In the genomic region with DNA sequence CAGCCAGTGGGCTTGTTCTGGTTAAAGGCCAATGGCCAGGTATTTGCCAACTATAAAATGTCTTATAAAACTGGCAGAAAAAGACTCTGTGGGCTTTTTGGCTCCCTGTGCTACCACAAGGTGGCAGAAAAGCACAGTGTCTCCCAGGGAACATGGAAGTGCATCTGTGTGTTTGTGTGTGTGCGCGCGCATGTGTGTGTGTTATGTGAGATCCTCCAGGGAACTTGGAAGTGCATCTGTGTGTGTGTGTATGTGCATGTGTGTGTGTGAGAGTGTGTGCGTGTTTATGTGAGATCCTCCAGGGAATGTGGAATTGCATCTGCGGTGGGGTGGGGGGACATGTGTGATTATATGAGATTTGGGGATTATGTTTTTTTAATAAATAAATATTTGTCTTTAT, we compare ENCODE assay signal across 8 cellular contexts. TPM values are rescaled to one million over a fixed set of nuclear protein-coding genes. Genes with fewer than 3 reads are reported as not detected.
DNase-seq lines count a peak whose midpoint lies in the region; ATAC-seq and TF ChIP-seq lines count a peak whose summit lies in the region.

No MANE protein-coding gene starts in this region.

- H3K36me3 ChIP-seq in KMS-11 (ENCODE audit: insufficient read depth) (no peaks in the 10 kb centered on the region), SK-N-MC (ENCODE audit: insufficient read depth, low read length) (no peaks in the 10 kb centered on the region), lower lobe of right lung (no peaks in the 10 kb centered on the region), stomach (no peaks in the 10 kb centered on the region), sigmoid colon (no peaks in the 10 kb centered on the region)

- 58 to 78% (median 63%) methylated on average over 5 of the region's 5 CpGs for WGBS in stomach, 5 donors
- WGBS in sigmoid colon, 2 donors, result 68 to 82% methylated on average over 5 of the region's 5 CpGs

- H2AFZ ChIP-seq in KMS-11 (ENCODE audit: low read depth), result no peak overlapping the region

- no peak overlapping the region for H3K4me2 ChIP-seq in KMS-11

- TF ChIP-seq EP300 in stomach (IDR thresholded peaks at IDR 0.05), result no peak
- no peak for TF ChIP-seq EP300 in sigmoid colon (IDR thresholded peaks at IDR 0.05)

- intact Hi-C loops in lower lobe of right lung (cut with DNase I), result no loop called here
- intact Hi-C loops in stomach (cut with DNase I; ENCODE audit: low total_unique reads), result no loop called here
- intact Hi-C loops in sigmoid colon (cut with DNase I), result no loop called here

- H3K4me3 ChIP-seq in KMS-11 (IDR thresholded peaks at IDR 0.05; ENCODE audit: insufficient read depth, low read depth, low read length) (no peak overlapping the region), SK-N-MC (no peak overlapping the region), cardiac fibroblast (replicated peaks in 1 of 2; ENCODE audit: low read depth in 2 of 2, low read length in 2 of 2) (no peak overlapping the region), lower lobe of right lung (no peak overlapping the region), stomach (no peak overlapping the region), sigmoid colon (no peak overlapping the region)

- TF ChIP-seq CTCF in KMS-11 (conservative IDR thresholded peaks at IDR 0.05; ENCODE audit: low read depth, low read length) (peak; percentile 77), cardiac fibroblast (IDR thresholded peaks at IDR 0.05; ENCODE audit: low read depth, low read length) (peak; percentile 65), lower lobe of right lung (IDR thresholded peaks at IDR 0.05) (peak; percentile 24), stomach (IDR thresholded peaks at IDR 0.05) (peak in 4 of 7 experiments; percentile 4 to 33 (median 32)), sigmoid colon (IDR thresholded peaks at IDR 0.05) (no peak)

- H3K79me2 ChIP-seq in KMS-11 (ENCODE audit: insufficient read depth, low read depth), result no peaks in the 10 kb centered on the region

- H3K9me3 ChIP-seq in SK-N-MC (ENCODE audit: low read depth, low read length) (no peaks in the 10 kb centered on the region), lower lobe of right lung (no peaks in the 10 kb centered on the region), stomach (peaks cover 0 to 7% (median 0%) of the 10 kb centered on the region in 4 donors), sigmoid colon (no peaks in the 10 kb centered on the region)

- H3K4me1 ChIP-seq in KMS-11 (ENCODE audit: low read depth, poor library complexity, severe bottlenecking) (no peaks in the 10 kb centered on the region), lower lobe of right lung (no peaks in the 10 kb centered on the region), stomach (no peaks in the 10 kb centered on the region), sigmoid colon (no peaks in the 10 kb centered on the region)

- no peak overlapping the region for H3K9ac ChIP-seq in KMS-11
- no peak overlapping the region for H3K9ac ChIP-seq in SK-N-MC (ENCODE audit: insufficient read length)

- peak; percentile 79 for DNase-seq in ELF-1 (ENCODE audit: low read depth, low spot score)
- peak; percentile 12 for DNase-seq in SK-N-MC (ENCODE audit: low read depth, low spot score)
- peak; percentile 77 to 84 for DNase-seq in cardiac fibroblast (ENCODE audit: low read depth in 2 of 2)
- no peak for DNase-seq in lower lobe of right lung
- DNase-seq in stomach, result peak; percentile 45
- no peak for DNase-seq in NCI-H1105 (lab: John Stamatoyannopoulos, UW)
- DNase-seq in sigmoid colon, result no peak

- H3K27ac ChIP-seq in KMS-11 (no peak overlapping the region), SK-N-MC (no peak overlapping the region), lower lobe of right lung (no peak overlapping the region), stomach (no peak overlapping the region), sigmoid colon (no peak overlapping the region)

- H3K27me3 ChIP-seq in KMS-11 (ENCODE audit: insufficient read depth, low read depth) (no peaks in the 10 kb centered on the region), lower lobe of right lung (ENCODE audit: low read depth) (no peaks in the 10 kb centered on the region), stomach (peaks cover 0 to 4% (median 0%) of the 10 kb centered on the region in 3 donors), sigmoid colon (peaks cover 0 to 4% (median 0%) of the 10 kb centered on the region in 3 donors)

- peak in 1 of 2 donors; percentile 39 for ATAC-seq in lower lobe of right lung

- H4K20me1 ChIP-seq in KMS-11 (ENCODE audit: insufficient read depth), result no peaks in the 10 kb centered on the region

- TF ChIP-seq POLR2A in stomach (IDR thresholded peaks at IDR 0.05) (no peak), sigmoid colon (IDR thresholded peaks at IDR 0.05) (no peak)

RNA-seq across cellular contexts. Expression of gene ABI1, which starts 30.2 kb away (rescaled TPM):
- total RNA-seq in lower lobe of right lung (65.1 TPM), stomach (10 to 100 TPM; 11.7 to 71.0 (median 23.9) TPM), sigmoid colon (10 to 100 TPM; 37.3 to 47.8 (median 42.7) TPM)
- polyA plus RNA-seq in stomach (10 to 100 TPM; 19.7 to 36.8 (median 21.5) TPM), sigmoid colon (10 to 100 TPM; 30.4 to 49.0 (median 45.6) TPM)

Comparison
In these comparisons a context has a peak if more than half of its experiments do, and no peak if none do; other contexts are left out.
1. DNase-seq: peak in ELF-1 (single experiment), SK-N-MC (single experiment), cardiac fibroblast (2 of 2) and stomach (single experiment); none in lower lobe of right lung (single experiment), NCI-H1105 (single experiment) and sigmoid colon (single experiment).
2. CTCF ChIP-seq: peak in KMS-11 (single experiment), cardiac fibroblast (single experiment), lower lobe of right lung (single experiment) and stomach (4 of 7); none in sigmoid colon (0 of 4).